ENCODE assay signal across 18 cellular contexts in the genomic region with DNA sequence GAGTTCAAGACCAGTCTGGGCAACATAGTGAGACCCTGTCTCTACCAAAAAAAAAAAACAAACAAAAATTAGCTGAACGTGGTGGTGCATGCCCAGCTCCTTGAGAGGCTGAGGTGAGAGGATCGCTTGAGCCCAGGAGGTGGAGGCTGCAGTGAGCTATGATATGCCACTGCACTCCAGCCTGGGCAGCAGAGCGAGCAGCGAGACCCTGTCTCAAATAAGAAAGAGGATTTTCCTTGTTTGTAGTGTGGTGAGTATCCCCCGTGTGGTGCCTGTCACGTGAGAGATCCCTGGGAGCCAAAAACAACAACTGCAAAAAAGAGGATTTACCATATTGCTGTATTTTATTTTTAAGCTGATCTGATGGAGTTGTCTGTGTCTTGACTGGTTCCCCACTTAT. TPM values are rescaled to one million over a fixed set of nuclear protein-coding genes. Genes with fewer than 3 reads are reported as not detected.
A peak's percentile ranks its signal among the peaks of the same experiment; 100 is the strongest.
DNase-seq lines count a peak whose midpoint lies in the region; ATAC-seq and TF ChIP-seq lines count a peak whose summit lies in the region.
"Had no signal": no experiment of that assay in that cellular context is flagged by ENCODE, and none has a peak within 500 bp of the region (broad histone marks: within the 10 kb centered on the region; RNA-seq: fewer than 3 reads in every experiment).

No MANE protein-coding gene starts in this region.

- H3K9ac ChIP-seq in H9 (ENCODE audit: extremely low read depth, insufficient read length, low read length) (no peak overlapping the region), mesendoderm (ENCODE audit: low read length) (no peak overlapping the region)

- CTCF ChIA-PET in activated naive CD4-positive, alpha-beta T cell treated with anti-CD3 and anti-CD28 coated beads, Interleukin-2, amount 10 ng/mL, durations not matched to agents 7 days and 5 days (lab: Charles Lee): no interaction called here

- no peaks in the 10 kb centered on the region for H3K9me3 ChIP-seq in H9 (ENCODE audit: control insufficient read depth, low read depth, low read length)
- H3K9me3 ChIP-seq: BE2C, SJCRH30 had no signal

- no peak overlapping the region for H2BK12ac ChIP-seq in H9 (ENCODE audit: insufficient read length, low read depth, low read length)

- H3K4me1 ChIP-seq in H9 (ENCODE audit: insufficient read depth, low read length): no peaks in the 10 kb centered on the region
- H3K4me1 ChIP-seq in mesendoderm (ENCODE audit: control insufficient read depth, low read depth, low read length): peaks cover 4% of the 10 kb centered on the region

- DNase-seq in activated naive CD4-positive, alpha-beta T cell treated with anti-CD3 and anti-CD28 coated beads, Interleukin-2, amount 10 ng/mL, durations not matched to agents 7 days and 5 days: no peak
- no peak for DNase-seq in H9
- DNase-seq in mesendoderm: no peak
- no peak for DNase-seq in EL
- no peak for DNase-seq in kidney glomerular epithelial cell (lab: John Stamatoyannopoulos, UW)
- DNase-seq: BE2C, Calu3, DMS153, GDM1, Kasumi-1, NCI-H1694, NCI-H2081, NCI-H2171 treated with DMSO at 0.1 percent for 48 hours, NCI-H524 treated with DMSO at 0.1 percent for 48 hours, OCI-M1, SJCRH30 had no signal

- H3K36me3 ChIP-seq in mesendoderm (ENCODE audit: control insufficient read depth, insufficient read depth, low read length): no peaks in the 10 kb centered on the region

- H3K4me3 Mint-ChIP-seq in activated naive CD4-positive, alpha-beta T cell treated with anti-CD3 and anti-CD28 coated beads, Interleukin-2, amount 50 U/mL, for 24 hours: peak overlapping the region; percentile 4
- no peak overlapping the region for H3K4me3 Mint-ChIP-seq in activated naive CD4-positive, alpha-beta T cell treated with anti-CD3 and anti-CD28 coated beads, Interleukin-2, amount 10 ng/mL, durations not matched to agents 7 days and 5 days
- no peak overlapping the region for H3K4me3 Mint-ChIP-seq in H9

- H3K4me3 ChIP-seq in mesendoderm (ENCODE audit: low read length): no peak overlapping the region
- H3K4me3 ChIP-seq: SJCRH30 had no signal

- ATAC-seq in GM19324 (IDR thresholded peaks at IDR 0.05; ENCODE audit: low FRiP score, unreplicated experiment): no peak

- no peaks in the 10 kb centered on the region for H3K27me3 Mint-ChIP-seq in activated naive CD4-positive, alpha-beta T cell treated with anti-CD3 and anti-CD28 coated beads, Interleukin-2, amount 50 U/mL, for 24 hours
- no peaks in the 10 kb centered on the region for H3K27me3 Mint-ChIP-seq in activated naive CD4-positive, alpha-beta T cell treated with anti-CD3 and anti-CD28 coated beads, Interleukin-2, amount 10 ng/mL, durations not matched to agents 7 days and 5 days
- no peaks in the 10 kb centered on the region for H3K27me3 Mint-ChIP-seq in H9 (ENCODE audit: low read depth)

- peaks cover 82% of the 10 kb centered on the region for H3K4me1 Mint-ChIP-seq in activated naive CD4-positive, alpha-beta T cell treated with anti-CD3 and anti-CD28 coated beads, Interleukin-2, amount 50 U/mL, for 24 hours
- H3K4me1 Mint-ChIP-seq in activated naive CD4-positive, alpha-beta T cell treated with anti-CD3 and anti-CD28 coated beads, Interleukin-2, amount 10 ng/mL, durations not matched to agents 7 days and 5 days: peaks cover 71% of the 10 kb centered on the region
- H3K4me1 Mint-ChIP-seq in H9: peaks cover 0 to 3% of the 10 kb centered on the region in 2 experiments; a peak in 1 of 4 replicates

- H4K5ac ChIP-seq in H9 (ENCODE audit: insufficient read length, low read depth, low read length): no peak overlapping the region
- H4K5ac ChIP-seq in mesendoderm (ENCODE audit: low read length): no peak overlapping the region

- H3K4me2 ChIP-seq in H9 (ENCODE audit: insufficient read depth, insufficient read length, low read length) (no peak overlapping the region), mesendoderm (ENCODE audit: low read length) (no peak overlapping the region)

- no peak overlapping the region for H4K8ac ChIP-seq in H9 (replicated peaks; ENCODE audit: insufficient read length, low read depth, low read length)
- H4K8ac ChIP-seq in mesendoderm (ENCODE audit: low read depth, low read length): no peak overlapping the region

- H4K20me1 ChIP-seq in H9 (ENCODE audit: control insufficient read depth, insufficient read depth, insufficient read length): no peaks in the 10 kb centered on the region

- H2BK20ac ChIP-seq in H9 (ENCODE audit: low read depth, low read length, poor library complexity, severe bottlenecking): no peak overlapping the region

- H2AK5ac ChIP-seq in H9 (ENCODE audit: insufficient read length, low read length) (no peak overlapping the region), mesendoderm (ENCODE audit: low read length) (no peak overlapping the region)

- H3K23ac ChIP-seq in H9 (ENCODE audit: insufficient read length, low read depth, low read length): no peak overlapping the region
- no peak overlapping the region for H3K23ac ChIP-seq in mesendoderm (ENCODE audit: low read length)

- H3T11ph ChIP-seq in H9 (ENCODE audit: low read length): no peak overlapping the region

- no peak overlapping the region for H4K91ac ChIP-seq in H9 (ENCODE audit: insufficient read length, low read depth, low read length)

- no peaks in the 10 kb centered on the region for H3K23me2 ChIP-seq in H9 (ENCODE audit: insufficient read length, low read depth, low read length, poor library complexity, severe bottlenecking)

- H2BK15ac ChIP-seq in H9 (ENCODE audit: low read depth, low read length) (no peak overlapping the region), mesendoderm (replicated peaks; ENCODE audit: low read depth) (no peak overlapping the region)

- no peak for TF ChIP-seq CTCF in H9 (conservative IDR thresholded peaks at IDR 0.05)

- H2AFZ ChIP-seq in H9 (ENCODE audit: low read length): no peak overlapping the region

- no peaks in the 10 kb centered on the region for H3K27me3 ChIP-seq in H9 (ENCODE audit: insufficient read depth, low read length)
- no peaks in the 10 kb centered on the region for H3K27me3 ChIP-seq in mesendoderm (ENCODE audit: insufficient read depth, low read length, poor library complexity)
- H3K27me3 ChIP-seq: BE2C, SJCRH30 had no signal

- H2BK120ac ChIP-seq in H9 (ENCODE audit: low read depth, low read length, poor library complexity, severe bottlenecking) (no peak overlapping the region), mesendoderm (ENCODE audit: low read depth, low read length) (no peak overlapping the region)

- H3K56ac ChIP-seq in H9 (ENCODE audit: insufficient read length, low read depth, low read length) (no peak overlapping the region), mesendoderm (ENCODE audit: low read length) (peak overlapping the region; percentile 2)

- H3K4ac ChIP-seq in H9 (ENCODE audit: low read depth, low read length) (no peak overlapping the region), mesendoderm (ENCODE audit: low read depth, low read length) (no peak overlapping the region)

- peaks cover 14% of the 10 kb centered on the region; the same call in 1 of the 2 replicates for H3K79me2 ChIP-seq in H9 (ENCODE audit: insufficient read depth, low read length)
- peaks cover 57% of the 10 kb centered on the region for H3K79me2 ChIP-seq in mesendoderm (ENCODE audit: control insufficient read depth, insufficient read depth, low read length)

- H3K36me3 Mint-ChIP-seq in activated naive CD4-positive, alpha-beta T cell treated with anti-CD3 and anti-CD28 coated beads, Interleukin-2, amount 50 U/mL, for 24 hours: peaks cover 12% of the 10 kb centered on the region
- peaks cover 50% of the 10 kb centered on the region for H3K36me3 Mint-ChIP-seq in activated naive CD4-positive, alpha-beta T cell treated with anti-CD3 and anti-CD28 coated beads, Interleukin-2, amount 10 ng/mL, durations not matched to agents 7 days and 5 days
- H3K36me3 Mint-ChIP-seq in H9 (ENCODE audit: insufficient read depth in 1 of 3, low read depth in 3 of 3): peaks cover 2 to 20% (median 5%) of the 10 kb centered on the region in 3 experiments

- peak overlapping the region; percentile 53 for H3K27ac Mint-ChIP-seq in activated naive CD4-positive, alpha-beta T cell treated with anti-CD3 and anti-CD28 coated beads, Interleukin-2, amount 50 U/mL, for 24 hours
- no peak overlapping the region for H3K27ac Mint-ChIP-seq in activated naive CD4-positive, alpha-beta T cell treated with anti-CD3 and anti-CD28 coated beads, Interleukin-2, amount 10 ng/mL, durations not matched to agents 7 days and 5 days
- 0 out of 7 replicates have a peak overlapping the region, but pooled peaks of 2 of the 3 experiments have one; percentile 2 to 77 for H3K27ac Mint-ChIP-seq in H9

- H3K27ac ChIP-seq in H9 (ENCODE audit: insufficient read length, low read depth, low read length) (no peak overlapping the region), mesendoderm (ENCODE audit: low read depth, low read length) (no peak overlapping the region)
- H3K27ac ChIP-seq: SJCRH30 had no signal

- H3K14ac ChIP-seq in H9 (ENCODE audit: insufficient read depth, low read length): no peak overlapping the region

- H2BK5ac ChIP-seq in H9 (ENCODE audit: insufficient read length, low read length): no peak overlapping the region
- no peak overlapping the region for H2BK5ac ChIP-seq in mesendoderm (ENCODE audit: low read length)

- WGBS in H9 (ENCODE audit: extremely low coverage, insufficient read length, low lambda C conversion rate): no CpG with 5 or more reads among the region's 6 CpGs
- no CpG with 5 or more reads among the region's 6 CpGs for WGBS in mesendoderm (ENCODE audit: extremely low coverage, insufficient coverage, low lambda C conversion rate)

- no peaks in the 10 kb centered on the region for H3K9me3 Mint-ChIP-seq in activated naive CD4-positive, alpha-beta T cell treated with anti-CD3 and anti-CD28 coated beads, Interleukin-2, amount 50 U/mL, for 24 hours
- no peaks in the 10 kb centered on the region for H3K9me3 Mint-ChIP-seq in activated naive CD4-positive, alpha-beta T cell treated with anti-CD3 and anti-CD28 coated beads, Interleukin-2, amount 10 ng/mL, durations not matched to agents 7 days and 5 days
- peaks cover 0 to 2% of the 10 kb centered on the region in 2 experiments; a peak in 1 of 5 replicates for H3K9me3 Mint-ChIP-seq in H9

- no peak overlapping the region for H3K18ac ChIP-seq in H9 (ENCODE audit: insufficient read length, low read depth, low read length)
- H3K18ac ChIP-seq in mesendoderm (ENCODE audit: low read length): no peak overlapping the region

- peaks cover 4% of the 10 kb centered on the region for H3K79me1 ChIP-seq in H9 (ENCODE audit: insufficient read depth, low read depth, low read length, poor library complexity, severe bottlenecking)
- peaks cover 7% of the 10 kb centered on the region for H3K79me1 ChIP-seq in mesendoderm (ENCODE audit: low read length)

RNA-seq across cellular contexts. Expression of gene EML4, which starts 9.2 kb away (rescaled TPM):
- 62.8 and 68.6 TPM in 2 replicates for total RNA-seq in H9 (2021)
- polyA plus RNA-seq in mesendoderm (2013, experiment 1 of 2): 55.7 TPM
- 54.9 TPM for polyA plus RNA-seq in mesendoderm (2013, experiment 2 of 2)
